Comparison of ENCODE assay signal across 27 cellular contexts in the genomic region with DNA sequence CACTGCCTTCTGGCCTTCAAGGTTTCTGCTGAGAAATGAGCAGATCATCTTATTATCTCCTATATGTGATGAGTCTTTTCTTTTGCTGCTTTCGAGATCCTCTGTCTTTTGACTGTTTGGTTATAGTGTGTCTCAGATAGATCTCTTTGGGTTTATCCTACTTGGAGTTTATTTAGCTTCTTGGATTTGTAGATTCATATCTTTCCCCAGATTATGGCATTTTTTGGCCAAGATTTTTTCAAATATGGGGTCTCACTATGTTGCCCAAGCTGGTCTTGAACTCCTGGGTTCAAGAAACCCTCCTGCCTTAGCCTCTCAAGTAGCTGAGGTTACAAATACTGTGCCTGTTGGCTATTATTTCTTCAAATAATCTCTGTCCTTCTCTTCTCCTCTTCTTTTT.
"Had no signal": no experiment of that assay in that cellular context is flagged by ENCODE, and none has a peak within 500 bp of the region (broad histone marks: within the 10 kb centered on the region; RNA-seq: fewer than 3 reads in every experiment).

No MANE protein-coding gene starts in this region.

- H3K27me3 ChIP-seq: stomach, suprapubic skin, testis, thyroid gland, tibial artery, tibial nerve, transverse colon, upper lobe of left lung, upper lobe of right lung, uterus, vagina had no signal

- DNase-seq: stimulated activated CD4-positive, alpha-beta T cell treated with anti-CD3 and anti-CD28 coated beads, Interleukin-2, amount 100 ng/mL, for 48 hours; stimulated activated CD4-positive, alpha-beta T cell treated with anti-CD3 and anti-CD28 coated beads, Interleukin-4, amount 100 ng/mL, for 1 hour; stimulated activated CD4-positive, alpha-beta T cell treated with anti-CD3 and anti-CD28 coated beads, Interleukin-4, amount 100 ng/mL, for 24 hours; stimulated activated CD4-positive, alpha-beta T cell treated with anti-CD3 and anti-CD28 coated beads, Interleukin-4, amount 100 ng/mL, for 4 hours; stimulated activated CD8-positive, alpha-beta memory T cell treated with anti-CD3 and anti-CD28 coated beads, Interleukin-4, amount 100 ng/mL, for 48 hours; stimulated activated naive B cell treated with anti-CD40 and anti-IgM and Interleukin-4, amounts not matched to agents 10 μg/mL and 1 μg/mL and 100 μg/mL, for 72 hours; stimulated activated naive CD4-positive, alpha-beta T cell; stimulated activated naive CD4-positive, alpha-beta T cell treated with Interleukin-2 at 50 U/mL for 16 hours; stimulated activated naive CD8-positive, alpha-beta T cell treated with anti-CD3 and anti-CD28 coated beads, Interleukin-15, amount 100 ng/mL, for 72 hours; stimulated activated naive CD8-positive, alpha-beta T cell treated with anti-CD3 and anti-CD28 coated beads, Interleukin-15, Interleukin-2, amounts not matched to agents 100 U/mL and 50 U/mL, for 24 hours; stomach; substantia nigra; testis; thyroid gland; tibial artery; transverse colon; trophoblast cell; upper lobe of left lung; upper lobe of right lung; uterus had no signal

- H3K4me3 ChIP-seq: stomach, suprapubic skin, testis, thoracic aorta, thyroid gland, tibial artery, tibial nerve, transverse colon, upper lobe of left lung, upper lobe of right lung, uterus, vagina had no signal

- H3K36me3 ChIP-seq: uterus had no signal

- ATAC-seq: stimulated activated effector memory CD8-positive, alpha-beta T cell treated with anti-CD3 and anti-CD28 coated beads, Interleukin-12 subunit alpha, Interleukin-12 subunit beta, amount 100 ng/mL, for 72 hours; stimulated activated memory B cell treated with anti-CD40 and anti-IgM and Interleukin-4, amounts not matched to agents 10 μg/mL and 1 μg/mL and 100 μg/mL, for 72 hours; stimulated activated naive B cell treated with anti-CD40 and anti-IgM and Interleukin-4, amounts not matched to agents 10 μg/mL and 1 μg/mL and 100 μg/mL, for 72 hours; stimulated activated naive CD8-positive, alpha-beta T cell treated with anti-CD3 and anti-CD28 coated beads, Interleukin-15, amount 100 ng/mL, for 72 hours; stimulated activated naive CD8-positive, alpha-beta T cell treated with anti-CD3 and anti-CD28 coated beads, Interleukin-15, Interleukin-2, amounts not matched to agents 100 U/mL and 50 U/mL, for 24 hours; upper lobe of right lung had no signal

- H3K9me3 ChIP-seq: stomach, testis, thoracic aorta, thyroid gland, transverse colon, upper lobe of left lung, upper lobe of right lung, uterus, vagina had no signal

- FAIRE-seq: urothelium cell line had no signal

- H3K27ac ChIP-seq: stomach, suprapubic skin, testis, thoracic aorta, thyroid gland, tibial artery, tibial nerve, transverse colon, upper lobe of left lung, upper lobe of right lung, uterus, vagina had no signal

- H3K4me1 ChIP-seq: suprapubic skin, testis, thyroid gland, tibial artery, tibial nerve, transverse colon, upper lobe of left lung, upper lobe of right lung, uterus, vagina had no signal
